Comparison of ENCODE assay signal across 13 cellular contexts in genomic region chr6:5466459-5466858, GRCh38.
A peak's percentile ranks its signal among the peaks of the same experiment; 100 is the strongest.
DNase-seq lines count a peak whose midpoint lies in the region; ATAC-seq, FAIRE-seq and TF ChIP-seq lines count a peak whose summit lies in the region.
"Had no signal": no experiment of that assay in that cellular context is flagged by ENCODE, and none has a peak within 500 bp of the region (broad histone marks: within the 10 kb centered on the region; RNA-seq: fewer than 3 reads in every experiment).

No MANE protein-coding gene starts in this region.

- no TSS peak for BruUV-seq in K562 (replicated peaks; lab: Mats Ljungman, UMichigan)

- in situ Hi-C loops in K562 (cut with MboI), result no loop called here

- peak overlapping the region; percentile 5; the same call in 1 of the 2 replicates for H3K4me2 ChIP-seq in K562 (ENCODE audit: insufficient read depth, low read length)

- no peaks in the 10 kb centered on the region for H3K9me3 ChIP-seq in K562 (replicated peaks; ENCODE audit: control insufficient read depth, insufficient read depth, low read depth, low read length)
- peaks cover 4% of the 10 kb centered on the region for H3K9me3 ChIP-seq in WERI-Rb-1 (ENCODE audit: severe bottlenecking)

- no peak for TF ChIP-seq EP300 in K562 (IDR thresholded peaks at IDR 0.05; ENCODE audit: low read length)

- WGBS in K562 (ENCODE audit: insufficient coverage, low coverage, missing lambda C conversion rate), result 19% methylated on average over 1 of the region's 1 CpG

- intact Hi-C loops in K562 (cut with micrococcal nuclease) (loop anchor here (10.0 kb wide), 1 partner anchor 412 kb away; no protein-coding TSS in a partner anchor), left colon (cut with DNase I, micrococcal nuclease) (no loop called here)

- no peaks in the 10 kb centered on the region for H3K79me2 ChIP-seq in K562 (ENCODE audit: control insufficient read depth, insufficient read depth, low read length)

- H4K20me1 ChIP-seq in K562 (replicated peaks; ENCODE audit: control insufficient read depth, insufficient read depth, low read length), result 0 out of 2 replicates have a peak, but pooled peaks cover under 1% of the 10 kb centered on the region

- TF ChIP-seq POLR2A in K562 (conservative IDR thresholded peaks at IDR 0.05), result no peak

- H3K27me3 ChIP-seq in BJ (ENCODE audit: control insufficient read depth, insufficient read depth, low read length), result no peaks in the 10 kb centered on the region
- no peaks in the 10 kb centered on the region for H3K27me3 ChIP-seq in K562 (ENCODE audit: control insufficient read depth in 2 of 2, insufficient read depth in 2 of 2, low read length in 2 of 2)
- no peaks in the 10 kb centered on the region for H3K27me3 ChIP-seq in WERI-Rb-1 (ENCODE audit: insufficient read depth, low read depth, severe bottlenecking)

- H3K36me3 ChIP-seq in BJ (ENCODE audit: control insufficient read depth, insufficient read depth, low read length) (no peaks in the 10 kb centered on the region), K562 (ENCODE audit: control insufficient read depth, insufficient read depth, low read length) (no peaks in the 10 kb centered on the region), WERI-Rb-1 (no peaks in the 10 kb centered on the region)

- CTCF ChIA-PET in BJ (lab: Yijun Ruan, JAX) (interaction anchor here (0.6 kb wide), 1 partner anchor 44 kb away, joined by 3 read pairs; no protein-coding TSS in a partner anchor), K562 (lab: Yijun Ruan, JAX; ENCODE audit: low intra/inter-chr PET ratio) (no interaction called here)

- H3K9ac ChIP-seq in K562 (ENCODE audit: insufficient read depth in 1 of 2, low read depth in 2 of 2, low read length in 2 of 2), result no peak overlapping the region; a peak in 1 of 4 replicates

- TF ChIP-seq CTCF in BJ (IDR thresholded peaks at IDR 0.05; ENCODE audit: insufficient read depth, low read depth, low read length), result no peak
- no peak for TF ChIP-seq CTCF in K562 (IDR thresholded peaks at IDR 0.05 in 2 of 3, conservative IDR thresholded peaks at IDR 0.05 in 1 of 3; ENCODE audit: insufficient read depth in 2 of 3, low read depth in 1 of 3, low read length in 3 of 3)
- no peak for TF ChIP-seq CTCF in WERI-Rb-1 (IDR thresholded peaks at IDR 0.05; ENCODE audit: low read depth, low read length)

- FAIRE-seq in K562 (lab: Jason Lieb, UNC), result peak; percentile 23

- DNase-seq in BJ (ENCODE audit: low read depth) (peak; percentile 25), LHCN-M2 (ENCODE audit: low read depth) (peak; percentile 72), K562 (ENCODE audit: extremely low read depth in 1 of 4, low spot score in 3 of 4) (peak in 1 of 4 experiments; percentile 33), left colon (no peak), WERI-Rb-1 (no peak)
- DNase-seq in activated CD4-positive, alpha-beta T cell treated with anti-CD3 and anti-CD28 coated beads for 4 hours, result no peak
- DNase-seq in activated CD4-positive, CD25-positive, alpha-beta regulatory T cell treated with anti-CD3 and anti-CD28 coated beads, Interleukin-2, amount 50 U/mL, for 72 hours, result no peak
- DNase-seq in activated naive CD4-positive, alpha-beta T cell (lab: John Stamatoyannopoulos, UW), result no peak
- DNase-seq: activated CD8-positive, alpha-beta T cell treated with anti-CD3 and anti-CD28 coated beads, Interleukin-2, amount 10 ng/mL, durations not matched to agents 7 days and 5 days; activated naive CD4-positive, alpha-beta T cell treated with anti-CD3 and anti-CD28 coated beads, Interleukin-2, amount 50 U/mL, for 16 hours; H9; hippocampal formation; NCI-H1694 had no signal

- H3K4me3 ChIP-seq in BJ (ENCODE audit: low read depth, low read length) (no peak overlapping the region), K562 (no peak overlapping the region), WERI-Rb-1 (ENCODE audit: low read depth, low read length) (no peak overlapping the region)

- peak overlapping the region; percentile 20; the same call in 1 of the 2 replicates for H2AFZ ChIP-seq in K562 (ENCODE audit: low read depth, low read length)

- peaks cover 0 to 6% of the 10 kb centered on the region in 2 experiments; a peak in 2 of 5 replicates for H3K4me1 ChIP-seq in K562 (replicated peaks in 1 of 2; ENCODE audit: control insufficient read depth in 2 of 2, insufficient read depth in 2 of 2, low read length in 2 of 2)

- ATAC-seq in K562, result no peak; the same call in 1 of the 3 replicates
- peak; percentile 28 for ATAC-seq in left colon
- ATAC-seq: activated CD8-positive, alpha-beta T cell treated with anti-CD3 and anti-CD28 coated beads, Interleukin-2, amount 10 ng/mL, durations not matched to agents 7 days and 5 days had no signal

- POLR2A ChIA-PET in BJ (lab: Charles Lee) (no interaction called here), K562 (lab: Yijun Ruan, JAX) (interaction anchor here (0.6 to 1.6 kb wide), 6 partner anchors 9 to 97 kb away, joined by 3 to 5 read pairs (median 3); no protein-coding TSS in a partner anchor)

- H3K27ac ChIP-seq in K562 (ENCODE audit: extremely low read depth, low read depth, low read length) (no peak overlapping the region), WERI-Rb-1 (no peak overlapping the region)

- no peaks in the 10 kb centered on the region for H3K9me1 ChIP-seq in K562 (ENCODE audit: control insufficient read depth, insufficient read depth, low read length)

- no peak for TF ChIP-seq RAD21 in K562 (CRISPR knock-in tag; conservative IDR thresholded peaks at IDR 0.05 in 1 of 2, IDR thresholded peaks at IDR 0.05 in 1 of 2)

TF ChIP-seq in K562, 482 proteins besides CTCF, POLR2A, EP300 and RAD21 (continues in another document):
- no peak for TF ChIP-seq TAF7 (tag; IDR thresholded peaks at IDR 0.05)
- TF ChIP-seq CEBPZ (IDR thresholded peaks at IDR 0.05; ENCODE audit: borderline replicate concordance, low read depth, low read length), result no peak
- TF ChIP-seq TRIM24 (IDR thresholded peaks at IDR 0.05), result no peak
- TF ChIP-seq ETV1 (tag; conservative IDR thresholded peaks at IDR 0.05; ENCODE audit: low read depth), result no peak
- TF ChIP-seq ADNP (tag; IDR thresholded peaks at IDR 0.05), result no peak
- TF ChIP-seq CBFA2T3 (IDR thresholded peaks at IDR 0.05), result no peak
- TF ChIP-seq MAFG (tag; conservative IDR thresholded peaks at IDR 0.05), result peak; percentile 70
- no peak for TF ChIP-seq MTA1 (IDR thresholded peaks at IDR 0.05; ENCODE audit: borderline replicate concordance)
- no peak for TF ChIP-seq ZSCAN29 (IDR thresholded peaks at IDR 0.05)
- no peak for TF ChIP-seq CHD2 (IDR thresholded peaks at IDR 0.05; ENCODE audit: low read depth, low read length)
- TF ChIP-seq HIVEP1 (CRISPR knock-in tag; IDR thresholded peaks at IDR 0.05), result no peak
- no peak for TF ChIP-seq ZNF146 (CRISPR knock-in tag; IDR thresholded peaks at IDR 0.05; ENCODE audit: unreplicated experiment)
- peak; percentile 57 for TF ChIP-seq C11orf30 (IDR thresholded peaks at IDR 0.05; ENCODE audit: low read depth)
- TF ChIP-seq NFE2 (IDR thresholded peaks at IDR 0.05; ENCODE audit: low read depth), result 0 out of 2 replicates have a peak, but pooled peaks have one; percentile 23
- TF ChIP-seq JUNB (CRISPR knock-in tag; conservative IDR thresholded peaks at IDR 0.05), result no peak

Comparison
In these comparisons a context has a peak if more than half of its experiments do, and no peak if none do; other contexts are left out.
1. DNase-seq: peak in BJ (single experiment) and LHCN-M2 (single experiment); none in left colon (0 of 2), activated CD4-positive, alpha-beta T cell treated with anti-CD3 and anti-CD28 coated beads for 4 hours (0 of 2), activated CD4-positive, CD25-positive, alpha-beta regulatory T cell treated with anti-CD3 and anti-CD28 coated beads, Interleukin-2, amount 50 U/mL, for 72 hours (single experiment), WERI-Rb-1 (single experiment) and activated naive CD4-positive, alpha-beta T cell (0 of 4).